ENCODE assay signal across 5 cellular contexts in genomic region chr16:74413485-74413884, GRCh38. TPM values are rescaled to one million over a fixed set of nuclear protein-coding genes. Genes with fewer than 3 reads are reported as not detected.
"Had no signal": no experiment of that assay in that cellular context is flagged by ENCODE, and none has a peak within 500 bp of the region (broad histone marks: within the 10 kb centered on the region; RNA-seq: fewer than 3 reads in every experiment).

No MANE protein-coding gene starts in this region.

RNA-seq across cellular contexts. Expression of gene CLEC18B, which starts 7.8 kb away (rescaled TPM):
- total RNA-seq: HT1080, LHCN-M2, SJSA1 had no signal
- polyA plus RNA-seq: IgD-negative memory B cell had no signal

RNA-seq across cellular contexts. Expression of gene NPIPB15, which starts 37.4 kb away (rescaled TPM):
- total RNA-seq: HT1080, Right ventricle myocardium superior had no signal
